1 cellular context compared by ENCODE assay signal in genomic region chr3:126850370-126851085, GRCh38.
A peak's percentile ranks its signal among the peaks of the same experiment; 100 is the strongest.
TF ChIP-seq lines count a peak whose summit lies in the region.

No MANE protein-coding gene starts in this region.

TF ChIP-seq in H1, 55 proteins besides CTCF, POLR2A, EP300 and RAD21 (continued from another document):
- TF ChIP-seq CBX5 (IDR thresholded peaks at IDR 0.05; ENCODE audit: low read depth, low read length), result no peak
- TF ChIP-seq SP2 (IDR thresholded peaks at IDR 0.05; ENCODE audit: low read length), result no peak
- TF ChIP-seq JUND (IDR thresholded peaks at IDR 0.05; ENCODE audit: low read length), result peak; percentile 66; the same call in 1 of the 2 replicates
- TF ChIP-seq BRCA1 (IDR thresholded peaks at IDR 0.05; ENCODE audit: low read depth, low read length), result no peak
- TF ChIP-seq YY1 (IDR thresholded peaks at IDR 0.05; ENCODE audit: low read depth, low read length), result peak; percentile 48; the same call in 1 of the 2 replicates
- no peak for TF ChIP-seq PHF8 (conservative IDR thresholded peaks at IDR 0.05; ENCODE audit: low read depth, low read length)
- no peak for TF ChIP-seq SUZ12 (IDR thresholded peaks at IDR 0.05; ENCODE audit: low read length)
- TF ChIP-seq, protein P1, sequence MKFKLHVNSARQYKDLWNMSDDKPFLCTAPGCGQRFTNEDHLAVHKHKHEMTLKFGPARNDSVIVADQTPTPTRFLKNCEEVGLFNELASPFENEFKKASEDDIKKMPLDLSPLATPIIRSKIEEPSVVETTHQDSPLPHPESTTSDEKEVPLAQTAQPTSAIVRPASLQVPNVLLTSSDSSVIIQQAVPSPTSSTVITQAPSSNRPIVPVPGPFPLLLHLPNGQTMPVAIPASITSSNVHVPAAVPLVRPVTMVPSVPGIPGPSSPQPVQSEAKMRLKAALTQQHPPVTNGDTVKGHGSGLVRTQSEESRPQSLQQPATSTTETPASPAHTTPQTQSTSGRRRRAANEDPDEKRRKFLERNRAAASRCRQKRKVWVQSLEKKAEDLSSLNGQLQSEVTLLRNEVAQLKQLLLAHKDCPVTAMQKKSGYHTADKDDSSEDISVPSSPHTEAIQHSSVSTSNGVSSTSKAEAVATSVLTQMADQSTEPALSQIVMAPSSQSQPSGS (IDR thresholded peaks at IDR 0.05; ENCODE audit: low read length), result peak; percentile 84
- TF ChIP-seq GTF2F1 (IDR thresholded peaks at IDR 0.05; ENCODE audit: borderline replicate concordance, low read depth, low read length), result no peak
- TF ChIP-seq RNF2 (IDR thresholded peaks at IDR 0.05; ENCODE audit: borderline replicate concordance, low read depth, low read length, missing control alignments, poor library complexity, severe bottlenecking), result no peak
- peak; percentile 100 for TF ChIP-seq TEAD4 (IDR thresholded peaks at IDR 0.05; ENCODE audit: low read depth, low read length)
- TF ChIP-seq HDAC2 (IDR thresholded peaks at IDR 0.05; ENCODE audit: borderline replicate concordance in 1 of 2, low read depth in 2 of 2, low read length in 2 of 2), result peak in 1 of 2 experiments; percentile 29; a peak in 1 of 4 replicates
- no peak for TF ChIP-seq GABPA (IDR thresholded peaks at IDR 0.05; ENCODE audit: borderline replicate concordance, insufficient read depth, low read length)
- no peak for TF ChIP-seq TBP (IDR thresholded peaks at IDR 0.05; ENCODE audit: low read depth, low read length)
- TF ChIP-seq JUN (IDR thresholded peaks at IDR 0.05; ENCODE audit: low read depth, low read length), result no peak
- peak; percentile 89 for TF ChIP-seq CTBP2 (IDR thresholded peaks at IDR 0.05; ENCODE audit: borderline replicate concordance, insufficient read depth, insufficient read length, low read length)
- TF ChIP-seq CHD1 (IDR thresholded peaks at IDR 0.05; ENCODE audit: low read depth, low read length), result no peak
- peak in 1 of 2 experiments; percentile 82; a peak in 1 of 4 replicates for TF ChIP-seq SIN3A (conservative IDR thresholded peaks at IDR 0.05 in 1 of 2, IDR thresholded peaks at IDR 0.05 in 1 of 2; ENCODE audit: low read depth in 1 of 2, low read length in 2 of 2)
- TF ChIP-seq, protein P2, sequence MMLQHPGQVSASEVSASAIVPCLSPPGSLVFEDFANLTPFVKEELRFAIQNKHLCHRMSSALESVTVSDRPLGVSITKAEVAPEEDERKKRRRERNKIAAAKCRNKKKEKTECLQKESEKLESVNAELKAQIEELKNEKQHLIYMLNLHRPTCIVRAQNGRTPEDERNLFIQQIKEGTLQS (IDR thresholded peaks at IDR 0.05; ENCODE audit: insufficient read depth, low read depth, low read length), result no peak
- peak; percentile 38 for TF ChIP-seq KDM4A (IDR thresholded peaks at IDR 0.05; ENCODE audit: low read depth, low read length, severe bottlenecking)
- no peak for TF ChIP-seq MAFK (IDR thresholded peaks at IDR 0.05; ENCODE audit: low read depth, low read length)
- no peak for TF ChIP-seq KDM1A (IDR thresholded peaks at IDR 0.05; ENCODE audit: borderline replicate concordance, low read length)
- TF ChIP-seq ASH2L (IDR thresholded peaks at IDR 0.05; ENCODE audit: low read length), result no peak
- no peak for TF ChIP-seq EZH2 (IDR thresholded peaks at IDR 0.05; ENCODE audit: low read depth, low read length, severe bottlenecking)
- TF ChIP-seq, protein P3, sequence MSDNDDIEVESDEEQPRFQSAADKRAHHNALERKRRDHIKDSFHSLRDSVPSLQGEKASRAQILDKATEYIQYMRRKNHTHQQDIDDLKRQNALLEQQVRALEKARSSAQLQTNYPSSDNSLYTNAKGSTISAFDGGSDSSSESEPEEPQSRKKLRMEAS (IDR thresholded peaks at IDR 0.05), result no peak
- no peak; the same call in 1 of the 2 replicates for TF ChIP-seq RBBP5 (IDR thresholded peaks at IDR 0.05; ENCODE audit: borderline replicate concordance, low read depth, low read length)
- no peak for TF ChIP-seq RXRA (IDR thresholded peaks at IDR 0.05; ENCODE audit: insufficient read depth, low read depth, low read length)
- no peak for TF ChIP-seq TAF1 (IDR thresholded peaks at IDR 0.05; ENCODE audit: low read depth, low read length)
- peak; percentile 91 for TF ChIP-seq SP1 (IDR thresholded peaks at IDR 0.05; ENCODE audit: low read depth, low read length)
- TF ChIP-seq, protein P4, sequence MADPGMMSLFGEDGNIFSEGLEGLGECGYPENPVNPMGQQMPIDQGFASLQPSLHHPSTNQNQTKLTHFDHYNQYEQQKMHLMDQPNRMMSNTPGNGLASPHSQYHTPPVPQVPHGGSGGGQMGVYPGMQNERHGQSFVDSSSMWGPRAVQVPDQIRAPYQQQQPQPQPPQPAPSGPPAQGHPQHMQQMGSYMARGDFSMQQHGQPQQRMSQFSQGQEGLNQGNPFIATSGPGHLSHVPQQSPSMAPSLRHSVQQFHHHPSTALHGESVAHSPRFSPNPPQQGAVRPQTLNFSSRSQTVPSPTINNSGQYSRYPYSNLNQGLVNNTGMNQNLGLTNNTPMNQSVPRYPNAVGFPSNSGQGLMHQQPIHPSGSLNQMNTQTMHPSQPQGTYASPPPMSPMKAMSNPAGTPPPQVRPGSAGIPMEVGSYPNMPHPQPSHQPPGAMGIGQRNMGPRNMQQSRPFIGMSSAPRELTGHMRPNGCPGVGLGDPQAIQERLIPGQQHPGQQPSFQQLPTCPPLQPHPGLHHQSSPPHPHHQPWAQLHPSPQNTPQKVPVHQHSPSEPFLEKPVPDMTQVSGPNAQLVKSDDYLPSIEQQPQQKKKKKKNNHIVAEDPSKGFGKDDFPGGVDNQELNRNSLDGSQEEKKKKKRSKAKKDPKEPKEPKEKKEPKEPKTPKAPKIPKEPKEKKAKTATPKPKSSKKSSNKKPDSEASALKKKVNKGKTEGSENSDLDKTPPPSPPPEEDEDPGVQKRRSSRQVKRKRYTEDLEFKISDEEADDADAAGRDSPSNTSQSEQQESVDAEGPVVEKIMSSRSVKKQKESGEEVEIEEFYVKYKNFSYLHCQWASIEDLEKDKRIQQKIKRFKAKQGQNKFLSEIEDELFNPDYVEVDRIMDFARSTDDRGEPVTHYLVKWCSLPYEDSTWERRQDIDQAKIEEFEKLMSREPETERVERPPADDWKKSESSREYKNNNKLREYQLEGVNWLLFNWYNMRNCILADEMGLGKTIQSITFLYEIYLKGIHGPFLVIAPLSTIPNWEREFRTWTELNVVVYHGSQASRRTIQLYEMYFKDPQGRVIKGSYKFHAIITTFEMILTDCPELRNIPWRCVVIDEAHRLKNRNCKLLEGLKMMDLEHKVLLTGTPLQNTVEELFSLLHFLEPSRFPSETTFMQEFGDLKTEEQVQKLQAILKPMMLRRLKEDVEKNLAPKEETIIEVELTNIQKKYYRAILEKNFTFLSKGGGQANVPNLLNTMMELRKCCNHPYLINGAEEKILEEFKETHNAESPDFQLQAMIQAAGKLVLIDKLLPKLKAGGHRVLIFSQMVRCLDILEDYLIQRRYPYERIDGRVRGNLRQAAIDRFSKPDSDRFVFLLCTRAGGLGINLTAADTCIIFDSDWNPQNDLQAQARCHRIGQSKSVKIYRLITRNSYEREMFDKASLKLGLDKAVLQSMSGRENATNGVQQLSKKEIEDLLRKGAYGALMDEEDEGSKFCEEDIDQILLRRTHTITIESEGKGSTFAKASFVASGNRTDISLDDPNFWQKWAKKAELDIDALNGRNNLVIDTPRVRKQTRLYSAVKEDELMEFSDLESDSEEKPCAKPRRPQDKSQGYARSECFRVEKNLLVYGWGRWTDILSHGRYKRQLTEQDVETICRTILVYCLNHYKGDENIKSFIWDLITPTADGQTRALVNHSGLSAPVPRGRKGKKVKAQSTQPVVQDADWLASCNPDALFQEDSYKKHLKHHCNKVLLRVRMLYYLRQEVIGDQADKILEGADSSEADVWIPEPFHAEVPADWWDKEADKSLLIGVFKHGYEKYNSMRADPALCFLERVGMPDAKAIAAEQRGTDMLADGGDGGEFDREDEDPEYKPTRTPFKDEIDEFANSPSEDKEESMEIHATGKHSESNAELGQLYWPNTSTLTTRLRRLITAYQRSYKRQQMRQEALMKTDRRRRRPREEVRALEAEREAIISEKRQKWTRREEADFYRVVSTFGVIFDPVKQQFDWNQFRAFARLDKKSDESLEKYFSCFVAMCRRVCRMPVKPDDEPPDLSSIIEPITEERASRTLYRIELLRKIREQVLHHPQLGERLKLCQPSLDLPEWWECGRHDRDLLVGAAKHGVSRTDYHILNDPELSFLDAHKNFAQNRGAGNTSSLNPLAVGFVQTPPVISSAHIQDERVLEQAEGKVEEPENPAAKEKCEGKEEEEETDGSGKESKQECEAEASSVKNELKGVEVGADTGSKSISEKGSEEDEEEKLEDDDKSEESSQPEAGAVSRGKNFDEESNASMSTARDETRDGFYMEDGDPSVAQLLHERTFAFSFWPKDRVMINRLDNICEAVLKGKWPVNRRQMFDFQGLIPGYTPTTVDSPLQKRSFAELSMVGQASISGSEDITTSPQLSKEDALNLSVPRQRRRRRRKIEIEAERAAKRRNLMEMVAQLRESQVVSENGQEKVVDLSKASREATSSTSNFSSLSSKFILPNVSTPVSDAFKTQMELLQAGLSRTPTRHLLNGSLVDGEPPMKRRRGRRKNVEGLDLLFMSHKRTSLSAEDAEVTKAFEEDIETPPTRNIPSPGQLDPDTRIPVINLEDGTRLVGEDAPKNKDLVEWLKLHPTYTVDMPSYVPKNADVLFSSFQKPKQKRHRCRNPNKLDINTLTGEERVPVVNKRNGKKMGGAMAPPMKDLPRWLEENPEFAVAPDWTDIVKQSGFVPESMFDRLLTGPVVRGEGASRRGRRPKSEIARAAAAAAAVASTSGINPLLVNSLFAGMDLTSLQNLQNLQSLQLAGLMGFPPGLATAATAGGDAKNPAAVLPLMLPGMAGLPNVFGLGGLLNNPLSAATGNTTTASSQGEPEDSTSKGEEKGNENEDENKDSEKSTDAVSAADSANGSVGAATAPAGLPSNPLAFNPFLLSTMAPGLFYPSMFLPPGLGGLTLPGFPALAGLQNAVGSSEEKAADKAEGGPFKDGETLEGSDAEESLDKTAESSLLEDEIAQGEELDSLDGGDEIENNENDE (IDR thresholded peaks at IDR 0.05; ENCODE audit: insufficient replicate concordance, low read length), result peak; percentile 44
- no peak for TF ChIP-seq POLR2AphosphoS5 (IDR thresholded peaks at IDR 0.05; ENCODE audit: low read depth, low read length)
- TF ChIP-seq SP4 (IDR thresholded peaks at IDR 0.05; ENCODE audit: low read length), result no peak
- no peak for TF ChIP-seq BACH1 (IDR thresholded peaks at IDR 0.05; ENCODE audit: low read length)
- no peak for TF ChIP-seq HDAC6 (IDR thresholded peaks at IDR 0.05; ENCODE audit: low read depth, low read length)
- TF ChIP-seq CHD2 (IDR thresholded peaks at IDR 0.05; ENCODE audit: low read length), result peak; percentile 64; the same call in 1 of the 2 replicates
- no peak for TF ChIP-seq USF2 (IDR thresholded peaks at IDR 0.05; ENCODE audit: low read length)
